8 cellular contexts compared by ENCODE assay signal in the genomic region with DNA sequence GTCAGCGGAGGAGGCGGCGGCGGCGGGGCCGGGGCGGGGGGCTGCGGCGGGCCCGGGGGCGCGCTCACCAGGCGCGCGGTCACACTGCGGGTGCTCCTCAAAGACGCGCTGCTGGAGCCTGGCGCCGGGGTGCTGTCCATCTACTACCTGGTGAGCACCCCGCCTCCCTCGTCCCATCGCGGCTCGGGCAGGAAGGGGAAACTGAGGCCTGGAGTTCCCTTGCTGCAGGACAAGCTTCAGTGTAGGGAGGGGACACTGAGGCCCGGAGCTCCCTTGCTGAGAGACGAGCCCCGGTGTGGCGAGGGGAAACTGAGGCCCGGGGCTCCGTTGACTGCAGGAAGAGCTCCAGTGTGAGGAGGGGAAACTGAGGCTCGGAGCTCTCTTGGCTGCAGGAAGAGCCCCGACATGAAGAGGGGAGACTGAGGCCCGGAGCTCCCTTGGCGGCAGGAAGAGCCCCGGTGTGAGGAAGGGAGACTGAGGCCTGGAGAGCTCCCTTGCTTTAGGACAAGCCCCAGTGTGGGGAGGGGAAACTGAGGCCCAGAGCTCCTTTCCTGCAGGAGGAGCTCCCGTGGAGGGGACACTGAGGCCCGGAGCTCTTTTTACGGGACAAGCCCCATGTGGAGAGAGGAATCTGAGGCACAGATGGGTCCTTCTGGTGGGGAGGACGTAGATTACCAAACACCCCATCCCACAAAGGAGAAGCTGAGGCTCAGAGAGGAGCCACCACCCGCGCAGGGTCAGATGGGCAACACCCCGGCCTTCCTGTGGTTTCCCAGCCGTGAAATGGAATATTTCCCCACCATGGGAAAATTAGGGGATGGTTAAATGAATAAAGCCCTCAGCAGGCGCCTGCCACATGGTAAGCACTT.
DNase-seq lines count a peak whose midpoint lies in the region; ATAC-seq and TF ChIP-seq lines count a peak whose summit lies in the region.

No MANE protein-coding gene starts in this region.

- no CpG with 5 or more reads among the region's 45 CpGs for WGBS in iPS DF 6.9 (ENCODE audit: insufficient coverage, insufficient read length)

- no peaks in the 10 kb centered on the region for H3K9me3 ChIP-seq in WERI-Rb-1 (ENCODE audit: severe bottlenecking)
- H3K9me3 ChIP-seq in iPS DF 6.9 (ENCODE audit: control insufficient read depth, insufficient read depth, low read length) = no peaks in the 10 kb centered on the region

- H3K4me1 Mint-ChIP-seq in stimulated activated naive CD8-positive, alpha-beta T cell treated with anti-CD3 and anti-CD28 coated beads, Interleukin-15, amount 100 ng/mL, for 72 hours = peaks cover 29% of the 10 kb centered on the region

- H3K9me3 Mint-ChIP-seq in stimulated activated naive CD8-positive, alpha-beta T cell treated with anti-CD3 and anti-CD28 coated beads, Interleukin-15, amount 100 ng/mL, for 72 hours = no peaks in the 10 kb centered on the region

- DNase-seq in WERI-Rb-1 (no peak), iPS DF 6.9 (ENCODE audit: low read depth, low spot score) (no peak), HK-2 (ENCODE audit: unreplicated experiment) (no peak), DMS53 treated with DMSO at 0.1 percent for 48 hours (lab: John Stamatoyannopoulos, UW; ENCODE audit: unreplicated experiment) (no peak), HuH-7 (ENCODE audit: low spot score) (no peak)
- DNase-seq in stimulated activated naive CD8-positive, alpha-beta T cell treated with anti-CD3 and anti-CD28 coated beads, Interleukin-15, amount 100 ng/mL, for 72 hours = no peak

- no peaks in the 10 kb centered on the region for H3K27me3 Mint-ChIP-seq in stimulated activated naive CD8-positive, alpha-beta T cell treated with anti-CD3 and anti-CD28 coated beads, Interleukin-15, amount 100 ng/mL, for 72 hours

- H3K27ac Mint-ChIP-seq in stimulated activated naive CD8-positive, alpha-beta T cell treated with anti-CD3 and anti-CD28 coated beads, Interleukin-15, amount 100 ng/mL, for 72 hours = peak overlapping the region; percentile 7 to 86

- H3K36me3 ChIP-seq in WERI-Rb-1 (peaks cover 11% of the 10 kb centered on the region; the same call in 1 of the 2 replicates), iPS DF 6.9 (ENCODE audit: control insufficient read depth, insufficient read depth, low read length) (peaks cover 7% of the 10 kb centered on the region)

- H3K4me1 ChIP-seq in iPS DF 6.9 (ENCODE audit: control insufficient read depth, insufficient read depth, low read length) = peaks cover 2% of the 10 kb centered on the region

- H3K4me3 ChIP-seq in WERI-Rb-1 (ENCODE audit: low read depth, low read length) (peak overlapping the region; percentile 77), iPS DF 6.9 (ENCODE audit: low read length) (peak overlapping the region; percentile 59; the same call in 1 of the 2 replicates)

- ATAC-seq in HG02642 (IDR thresholded peaks at IDR 0.05; ENCODE audit: poor library complexity, unreplicated experiment) (peak; percentile 1), GM19467 (IDR thresholded peaks at IDR 0.05; ENCODE audit: unreplicated experiment) (no peak)
- no peak for ATAC-seq in stimulated activated naive CD8-positive, alpha-beta T cell treated with anti-CD3 and anti-CD28 coated beads, Interleukin-15, amount 100 ng/mL, for 72 hours

- H3K27ac ChIP-seq in WERI-Rb-1 (peak overlapping the region; percentile 87; the same call in 1 of the 2 replicates), iPS DF 6.9 (ENCODE audit: low read length) (no peak overlapping the region)

- H3K4me3 Mint-ChIP-seq in stimulated activated naive CD8-positive, alpha-beta T cell treated with anti-CD3 and anti-CD28 coated beads, Interleukin-15, amount 100 ng/mL, for 72 hours = peak overlapping the region; percentile 87 to 98

- no peaks in the 10 kb centered on the region for H3K27me3 ChIP-seq in WERI-Rb-1 (ENCODE audit: insufficient read depth, low read depth, severe bottlenecking)
- no peaks in the 10 kb centered on the region for H3K27me3 ChIP-seq in iPS DF 6.9 (ENCODE audit: control insufficient read depth, insufficient read depth, low read length)

- TF ChIP-seq CTCF in WERI-Rb-1 (IDR thresholded peaks at IDR 0.05; ENCODE audit: low read depth, low read length) = no peak
